In genomic region chr3:32421185-32421584, GRCh38 we compare ENCODE assay signal across 10 cellular contexts. TPM values are rescaled to one million over a fixed set of nuclear protein-coding genes. Genes with fewer than 3 reads are reported as not detected.
DNase-seq lines count a peak whose midpoint lies in the region; ATAC-seq, FAIRE-seq and TF ChIP-seq lines count a peak whose summit lies in the region.
"Had no signal": no experiment of that assay in that cellular context is flagged by ENCODE, and none has a peak within 500 bp of the region (broad histone marks: within the 10 kb centered on the region; RNA-seq: fewer than 3 reads in every experiment).

No MANE protein-coding gene starts in this region.

- H3K79me1 ChIP-seq in trophoblast cell (ENCODE audit: low read length) = peaks cover 10% of the 10 kb centered on the region

- no TSS peak for BruUV-seq in OCI-LY7 (replicated peaks; lab: Mats Ljungman, UMichigan)
- BruUV-seq in endothelial cell of umbilical vein (replicated peaks; lab: Mats Ljungman, UMichigan) = no TSS peak

- no peaks in the 10 kb centered on the region for H3K9me3 Mint-ChIP-seq in CD4-positive, CD25-positive, alpha-beta regulatory T cell

- no peaks in the 10 kb centered on the region for H3K9me1 ChIP-seq in endothelial cell of umbilical vein (replicated peaks; ENCODE audit: control insufficient read depth, extremely low read depth, insufficient read depth, low read length)

- ATAC-seq in CD4-positive, CD25-positive, alpha-beta regulatory T cell (ENCODE audit: low read depth in 2 of 2) = no peak

- CTCF ChIA-PET in OCI-LY7 (lab: Charles Lee; ENCODE audit: unreplicated experiment) = interaction anchor here (0.7 to 0.8 kb wide), 2 partner anchors 9 to 29 kb away, joined by 3 read pairs; partner anchors contain the start of gene CMTM7
- CTCF ChIA-PET in endothelial cell of umbilical vein (lab: Charles Lee) = interaction anchor here (0.7 to 4.8 kb wide), 4 partner anchors 11 to 47 kb away, joined by 3 to 56 read pairs (median 6); no protein-coding TSS in a partner anchor

- H2AK5ac ChIP-seq in trophoblast cell (ENCODE audit: low read length) = peak overlapping the region; percentile 30

- peak overlapping the region; percentile 55 for H3K18ac ChIP-seq in trophoblast cell (ENCODE audit: low read length)

- H3K9ac ChIP-seq in endothelial cell of umbilical vein (replicated peaks; ENCODE audit: extremely low read depth, insufficient read depth, low read length) = peak overlapping the region; percentile 57
- no peak overlapping the region for H3K9ac ChIP-seq in trophoblast cell (ENCODE audit: low read length)

- FAIRE-seq in endothelial cell of umbilical vein (lab: Jason Lieb, UNC) (no peak), D721Med (lab: Jason Lieb, UNC) (no peak)
- FAIRE-seq: frontal cortex had no signal

- H3K14ac ChIP-seq in trophoblast cell (ENCODE audit: low read length) = peak overlapping the region; percentile 37

- H4K12ac ChIP-seq in trophoblast cell (ENCODE audit: low read depth, low read length) = no peak overlapping the region

- H3K27ac ChIP-seq in CD4-positive, CD25-positive, alpha-beta regulatory T cell (ENCODE audit: insufficient read depth, low read length, poor library complexity, severe bottlenecking) = peak overlapping the region; percentile 66
- H3K27ac ChIP-seq in OCI-LY7 (ENCODE audit: low read depth, low read length, poor library complexity, severe bottlenecking) = peak overlapping the region; percentile 90
- H3K27ac ChIP-seq in endothelial cell of umbilical vein (ENCODE audit: insufficient read depth, low read depth, low read length) = peak overlapping the region; percentile 92
- peak overlapping the region; percentile 85 for H3K27ac ChIP-seq in trophoblast cell (ENCODE audit: low read depth, low read length)
- H3K27ac ChIP-seq in WERI-Rb-1 = no peak overlapping the region
- H3K27ac ChIP-seq: ovary had no signal

- peak overlapping the region; percentile 80 for H4K91ac ChIP-seq in trophoblast cell (ENCODE audit: low read depth, low read length)

- TF ChIP-seq POLR2A in endothelial cell of umbilical vein (IDR thresholded peaks at IDR 0.05; ENCODE audit: low read depth, low read length) = no peak

- H2BK12ac ChIP-seq in trophoblast cell (ENCODE audit: low read length) = peak overlapping the region; percentile 32

- dilution Hi-C loops in endothelial cell of umbilical vein (cut with MboI; ENCODE audit: extremely low pct_ligation_motif_present, low sequenced_read_pairs) = no loop called here

- peak overlapping the region; percentile 35 for H2BK120ac ChIP-seq in trophoblast cell (ENCODE audit: insufficient read depth, low read length, poor library complexity)

- H3K4ac ChIP-seq in trophoblast cell (ENCODE audit: low read depth, low read length) = peak overlapping the region; percentile 15

- H3K4me2 ChIP-seq in OCI-LY7 (ENCODE audit: low read length) (peak overlapping the region; percentile 73), endothelial cell of umbilical vein (ENCODE audit: insufficient read depth, low read length) (peak overlapping the region; percentile 58), trophoblast cell (ENCODE audit: low read length) (peak overlapping the region; percentile 7)

- no CpG with 5 or more reads among the region's 3 CpGs for WGBS in trophoblast cell (ENCODE audit: extremely low coverage, insufficient coverage, insufficient read length)

- H3K4me1 ChIP-seq in CD4-positive, CD25-positive, alpha-beta regulatory T cell (ENCODE audit: control insufficient read depth, insufficient read depth, low read length, poor library complexity, severe bottlenecking) = peaks cover 88% of the 10 kb centered on the region
- H3K4me1 ChIP-seq in OCI-LY7 (ENCODE audit: insufficient read depth, low read length, poor library complexity, severe bottlenecking) (peaks cover 80% of the 10 kb centered on the region), endothelial cell of umbilical vein (ENCODE audit: control insufficient read depth, extremely low read depth, insufficient read depth, low read length) (peaks cover 54% of the 10 kb centered on the region), trophoblast cell (ENCODE audit: control insufficient read depth in 1 of 2, insufficient read depth in 2 of 2, low read length in 2 of 2) (peaks cover 23 to 26% of the 10 kb centered on the region in 2 experiments)

- peak overlapping the region; percentile 12 for H4K8ac ChIP-seq in trophoblast cell (ENCODE audit: low read depth, low read length)

- TF ChIP-seq CTCF in OCI-LY7 (conservative IDR thresholded peaks at IDR 0.05; ENCODE audit: low read length) (no peak), endothelial cell of umbilical vein (IDR thresholded peaks at IDR 0.05; ENCODE audit: extremely low read depth in 1 of 2, insufficient read depth in 1 of 2, low read depth in 1 of 2, low read length in 2 of 2) (no peak), WERI-Rb-1 (IDR thresholded peaks at IDR 0.05; ENCODE audit: low read depth, low read length) (no peak), D721Med (IDR thresholded peaks at IDR 0.05; ENCODE audit: insufficient read depth, missing control alignments) (no peak)

- no peak overlapping the region for H3K23ac ChIP-seq in trophoblast cell (ENCODE audit: low read length)

- peak overlapping the region; percentile 16 for H3K4me3 ChIP-seq in CD4-positive, CD25-positive, alpha-beta regulatory T cell (ENCODE audit: low read depth, low read length)
- H3K4me3 ChIP-seq in OCI-LY7 (ENCODE audit: low read depth, low read length, poor library complexity, severe bottlenecking) (no peak overlapping the region), endothelial cell of umbilical vein (replicated peaks in 1 of 3; ENCODE audit: insufficient read depth in 1 of 3, low read depth in 1 of 3, low read length in 3 of 3) (no peak overlapping the region), trophoblast cell (ENCODE audit: low read depth, low read length) (no peak overlapping the region), WERI-Rb-1 (ENCODE audit: low read depth, low read length) (no peak overlapping the region)
- H3K4me3 ChIP-seq: ovary had no signal

- no peaks in the 10 kb centered on the region for H3K9me3 ChIP-seq in CD4-positive, CD25-positive, alpha-beta regulatory T cell (ENCODE audit: control insufficient read depth in 2 of 2, low read length in 2 of 2)
- H3K9me3 ChIP-seq in OCI-LY7 (ENCODE audit: low read length) (peaks cover 13% of the 10 kb centered on the region; the same call in 1 of the 2 replicates), endothelial cell of umbilical vein (replicated peaks; ENCODE audit: control insufficient read depth, insufficient read depth, low read length) (no peaks in the 10 kb centered on the region), trophoblast cell (ENCODE audit: insufficient read depth, low read depth, low read length) (no peaks in the 10 kb centered on the region), WERI-Rb-1 (ENCODE audit: severe bottlenecking) (peaks cover 10% of the 10 kb centered on the region)
- H3K9me3 ChIP-seq: ovary had no signal

- H3K79me2 ChIP-seq in OCI-LY7 (ENCODE audit: insufficient read depth, low read depth, low read length) (peaks cover 48% of the 10 kb centered on the region), endothelial cell of umbilical vein (ENCODE audit: control insufficient read depth, insufficient read depth, low read length) (peaks cover 73% of the 10 kb centered on the region), trophoblast cell (ENCODE audit: control insufficient read depth, insufficient read depth, low read length, poor library complexity) (peaks cover 7% of the 10 kb centered on the region)

- POLR2A ChIA-PET in OCI-LY7 (lab: Charles Lee) = interaction anchor here (1.0 to 7.1 kb wide), 5 partner anchors 11 to 35 kb away, joined by 3 to 88 read pairs (median 8); no protein-coding TSS in a partner anchor
- POLR2A ChIA-PET in endothelial cell of umbilical vein (lab: Charles Lee) = no interaction called here

- peak overlapping the region; percentile 24 to 83 (median 64) for H3K4me3 Mint-ChIP-seq in CD4-positive, CD25-positive, alpha-beta regulatory T cell

- peak overlapping the region; percentile 77 for H2BK5ac ChIP-seq in trophoblast cell (ENCODE audit: low read depth, low read length, poor library complexity)

- peaks cover 22 to 97% (median 81%) of the 10 kb centered on the region in 4 donors for H3K4me1 Mint-ChIP-seq in CD4-positive, CD25-positive, alpha-beta regulatory T cell

- peaks cover 9% of the 10 kb centered on the region for H3K36me3 Mint-ChIP-seq in CD4-positive, CD25-positive, alpha-beta regulatory T cell

- H3K27me3 Mint-ChIP-seq in CD4-positive, CD25-positive, alpha-beta regulatory T cell = no peaks in the 10 kb centered on the region

- H2AFZ ChIP-seq in OCI-LY7 (ENCODE audit: low read length) (no peak overlapping the region), endothelial cell of umbilical vein (ENCODE audit: low read depth, low read length) (no peak overlapping the region), trophoblast cell (ENCODE audit: insufficient read depth, low read length, poor library complexity) (peak overlapping the region; percentile 48)

- peak overlapping the region; percentile 92 to 99 (median 95) for H3K27ac Mint-ChIP-seq in CD4-positive, CD25-positive, alpha-beta regulatory T cell

- DNase-seq in CD4-positive, CD25-positive, alpha-beta regulatory T cell = no peak
- no peak for DNase-seq in OCI-LY7 (ENCODE audit: low spot score)
- DNase-seq in endothelial cell of umbilical vein (ENCODE audit: low read depth, low spot score) = peak; percentile 19
- no peak for DNase-seq in trophoblast cell
- no peak for DNase-seq in SW 1271 (lab: John Stamatoyannopoulos, UW)
- DNase-seq in WERI-Rb-1 = no peak
- DNase-seq in NCI-H2196 (lab: John Stamatoyannopoulos, UW; ENCODE audit: unreplicated experiment) = no peak
- DNase-seq in D721Med (ENCODE audit: insufficient read length, low spot score) = no peak
- DNase-seq: ovary had no signal

- no peaks in the 10 kb centered on the region for H3K36me3 ChIP-seq in CD4-positive, CD25-positive, alpha-beta regulatory T cell (ENCODE audit: control insufficient read depth, insufficient read depth, low read length)
- H3K36me3 ChIP-seq in OCI-LY7 (ENCODE audit: insufficient read depth, low read length) (no peaks in the 10 kb centered on the region), endothelial cell of umbilical vein (ENCODE audit: control insufficient read depth in 2 of 2, extremely low read depth in 1 of 2, insufficient read depth in 2 of 2, low read length in 2 of 2) (no peaks in the 10 kb centered on the region), trophoblast cell (ENCODE audit: control insufficient read depth in 1 of 2, insufficient read depth in 2 of 2, low read length in 2 of 2) (no peaks in the 10 kb centered on the region), WERI-Rb-1 (no peaks in the 10 kb centered on the region)
- H3K36me3 ChIP-seq: ovary had no signal

- no peaks in the 10 kb centered on the region for H3K9me2 ChIP-seq in OCI-LY7 (ENCODE audit: insufficient read depth, low read length)

- no peaks in the 10 kb centered on the region for H3K27me3 ChIP-seq in CD4-positive, CD25-positive, alpha-beta regulatory T cell (ENCODE audit: control insufficient read depth, insufficient read depth, low read length)
- H3K27me3 ChIP-seq in endothelial cell of umbilical vein (ENCODE audit: control insufficient read depth in 2 of 2, insufficient read depth in 2 of 2, low read length in 2 of 2) (no peaks in the 10 kb centered on the region), trophoblast cell (ENCODE audit: insufficient read depth, low read length) (no peaks in the 10 kb centered on the region), WERI-Rb-1 (ENCODE audit: insufficient read depth, low read depth, severe bottlenecking) (no peaks in the 10 kb centered on the region)
- H3K27me3 ChIP-seq: ovary had no signal

- H4K20me1 ChIP-seq in OCI-LY7 (ENCODE audit: insufficient read depth, low read length) = no peaks in the 10 kb centered on the region
- H4K20me1 ChIP-seq in endothelial cell of umbilical vein (replicated peaks; ENCODE audit: control insufficient read depth, extremely low read depth, insufficient read depth, low read length) = no peaks in the 10 kb centered on the region

- intact Hi-C loops in OCI-LY7 (cut with micrococcal nuclease; ENCODE audit: unreplicated experiment) = loop anchor here (5.0 kb wide), 1 partner anchor 626 kb away; no protein-coding TSS in a partner anchor
- intact Hi-C loops in endothelial cell of umbilical vein (cut with micrococcal nuclease) = no loop called here

RNA-seq across cellular contexts. Expression of gene CMTM7, which starts 29.5 kb away (rescaled TPM):
- total RNA-seq in CD4-positive, CD25-positive, alpha-beta regulatory T cell = 77.3 TPM
- polyA plus RNA-seq in CD4-positive, CD25-positive, alpha-beta regulatory T cell = 100 to 1,000 TPM; 141 to 231 (median 171) TPM
- total RNA-seq in OCI-LY7 (2014; rRNA removed; shearing (Covaris generic)) = 13.2 and 16.0 TPM in 2 replicates
- total RNA-seq in OCI-LY7 (2022) (19.0 TPM in 2 replicates), endothelial cell of umbilical vein (44.7 and 47.1 TPM in 2 replicates)
- 88.5 and 102 TPM in 2 replicates for polyA plus RNA-seq in endothelial cell of umbilical vein
- 57.7 and 60.0 TPM in 2 replicates for polyA plus RNA-seq in endothelial cell of umbilical vein (2011; cell fraction: cytosol; rRNA removed)
- 47.1 and 64.0 TPM in 2 replicates for polyA plus RNA-seq in endothelial cell of umbilical vein (2011; cell fraction: nucleus; rRNA removed)
- polyA plus RNA-seq in endothelial cell of umbilical vein (2012) = 39.5 and 43.8 TPM in 2 replicates
- 38.6 and 44.4 TPM in 2 replicates for polyA minus RNA-seq in endothelial cell of umbilical vein
- not detected for polyA minus RNA-seq in endothelial cell of umbilical vein (2011; cell fraction: cytosol; rRNA and poly(A)+ RNA removed)
- 25.1 and 31.4 TPM in 2 replicates for polyA minus RNA-seq in endothelial cell of umbilical vein (2011; cell fraction: nucleus; rRNA and poly(A)+ RNA removed)
- polyA plus RNA-seq in trophoblast cell (2013) = 16.7 and 18.6 TPM in 2 replicates

Comparison
In these comparisons a context has a peak if more than half of its experiments do, and no peak if none do; other contexts are left out.
1. H3K4me2 ChIP-seq: peak in every context shown above with its lines; median percentile 73 in OCI-LY7; 58 in endothelial cell of umbilical vein; 7 in trophoblast cell.